In the genomic region with DNA sequence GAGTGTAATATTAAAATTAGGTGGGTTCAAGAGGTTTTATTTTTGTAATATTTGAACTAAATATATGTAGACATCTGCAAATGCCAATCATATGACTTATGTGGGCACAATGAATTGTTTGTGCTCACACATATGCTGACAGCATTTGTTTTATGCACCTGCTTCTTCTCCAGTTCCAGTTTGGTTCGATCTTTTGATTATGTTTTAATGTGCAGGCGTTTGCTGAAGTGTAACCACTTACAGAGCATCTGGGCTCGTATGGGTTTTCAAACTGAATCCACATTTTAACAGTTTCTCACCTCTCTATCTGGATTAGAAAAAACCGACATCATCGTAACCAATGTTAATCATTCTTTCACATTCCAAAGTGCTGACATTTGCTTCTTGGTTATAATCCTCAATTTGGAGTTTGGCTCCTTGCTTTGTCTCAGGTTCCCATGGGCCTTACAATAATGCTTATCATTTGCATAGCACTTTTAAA, we compare ENCODE assay signal across 19 cellular contexts.
DNase-seq lines count a peak whose midpoint lies in the region; ATAC-seq and TF ChIP-seq lines count a peak whose summit lies in the region.
"Had no signal": no experiment of that assay in that cellular context is flagged by ENCODE, and none has a peak within 500 bp of the region (broad histone marks: within the 10 kb centered on the region; RNA-seq: fewer than 3 reads in every experiment).

No MANE protein-coding gene starts in this region.

- H3K36me3 ChIP-seq in CD8-positive, alpha-beta T cell (ENCODE audit: insufficient read depth, low read length) = no peaks in the 10 kb centered on the region
- H3K36me3 ChIP-seq: colonic mucosa, neutrophil, right lobe of liver had no signal

- no peak overlapping the region for H3K4me3 ChIP-seq in CD8-positive, alpha-beta T cell (ENCODE audit: low read depth, low read length)
- H3K4me3 ChIP-seq: colonic mucosa, right lobe of liver had no signal

- H3K9me3 Mint-ChIP-seq in nephron = peaks cover 6% of the 10 kb centered on the region
- no peaks in the 10 kb centered on the region for H3K9me3 Mint-ChIP-seq in CD8-positive, alpha-beta T cell
- no peaks in the 10 kb centered on the region for H3K9me3 Mint-ChIP-seq in activated naive CD4-positive, alpha-beta T cell treated with anti-CD3 and anti-CD28 coated beads, Interleukin-2, amount 10 ng/mL, durations not matched to agents 7 days and 5 days
- H3K9me3 Mint-ChIP-seq: CD4-positive, alpha-beta T cell had no signal

- no peaks in the 10 kb centered on the region for H3K27me3 ChIP-seq in CD8-positive, alpha-beta T cell (ENCODE audit: insufficient read depth, low read length)
- H3K27me3 ChIP-seq: colonic mucosa, right lobe of liver had no signal

- H3K27me3 Mint-ChIP-seq in nephron (ENCODE audit: low read depth) = no peaks in the 10 kb centered on the region
- no peaks in the 10 kb centered on the region for H3K27me3 Mint-ChIP-seq in CD8-positive, alpha-beta T cell (ENCODE audit: low read depth)
- H3K27me3 Mint-ChIP-seq in activated naive CD4-positive, alpha-beta T cell treated with anti-CD3 and anti-CD28 coated beads, Interleukin-2, amount 10 ng/mL, durations not matched to agents 7 days and 5 days = peaks cover 20% of the 10 kb centered on the region

- H3K9me3 ChIP-seq in CD8-positive, alpha-beta T cell (ENCODE audit: low read length) = no peaks in the 10 kb centered on the region
- H3K9me3 ChIP-seq: colonic mucosa, neutrophil, right lobe of liver had no signal

- H3K4me1 Mint-ChIP-seq in nephron = peaks cover 49% of the 10 kb centered on the region
- peaks cover 16% of the 10 kb centered on the region for H3K4me1 Mint-ChIP-seq in CD8-positive, alpha-beta T cell (ENCODE audit: low read depth)
- no peaks in the 10 kb centered on the region for H3K4me1 Mint-ChIP-seq in activated naive CD4-positive, alpha-beta T cell treated with anti-CD3 and anti-CD28 coated beads, Interleukin-2, amount 10 ng/mL, durations not matched to agents 7 days and 5 days

- intact Hi-C loops in CD8-positive, alpha-beta T cell (cut with DNase I, micrococcal nuclease) = no loop called here

- H3K36me3 Mint-ChIP-seq in nephron (ENCODE audit: low read depth) = no peaks in the 10 kb centered on the region
- H3K36me3 Mint-ChIP-seq in CD8-positive, alpha-beta T cell = no peaks in the 10 kb centered on the region
- H3K36me3 Mint-ChIP-seq in activated naive CD4-positive, alpha-beta T cell treated with anti-CD3 and anti-CD28 coated beads, Interleukin-2, amount 10 ng/mL, durations not matched to agents 7 days and 5 days = no peaks in the 10 kb centered on the region

- H3K27ac Mint-ChIP-seq in nephron = peak overlapping the region; percentile 73 to 79 (median 79)
- H3K27ac Mint-ChIP-seq in CD8-positive, alpha-beta T cell = no peak overlapping the region
- H3K27ac Mint-ChIP-seq in activated naive CD4-positive, alpha-beta T cell treated with anti-CD3 and anti-CD28 coated beads, Interleukin-2, amount 10 ng/mL, durations not matched to agents 7 days and 5 days = no peak overlapping the region
- H3K27ac Mint-ChIP-seq: activated CD4-positive, alpha-beta T cell treated with anti-CD3 and anti-CD28 coated beads for 36 hours; CD4-positive, alpha-beta T cell had no signal

- DNase-seq in NCI-H187 treated with DMSO at 0.1 percent for 48 hours (lab: John Stamatoyannopoulos, UW) (peak; percentile 12), NCI-H187 (lab: John Stamatoyannopoulos, UW) (no peak), NCI-H128 (lab: John Stamatoyannopoulos, UW; ENCODE audit: unreplicated experiment) (peak; percentile 22), RPMI8226 (peak; percentile 77)
- no peak for DNase-seq in CD8-positive, alpha-beta T cell
- DNase-seq in activated naive CD4-positive, alpha-beta T cell treated with anti-CD3 and anti-CD28 coated beads, Interleukin-2, amount 10 ng/mL, durations not matched to agents 7 days and 5 days = no peak
- DNase-seq: activated CD4-positive, alpha-beta T cell treated with anti-CD3 and anti-CD28 coated beads for 36 hours; activated gamma-delta T cell treated with Interleukin-2 at 50 U/mL for 16 hours; anterior cingulate cortex; CD4-positive, alpha-beta T cell; colonic mucosa; DMS79 treated with DMSO at 0.1 percent for 48 hours; left colon; NCI-H446; right lobe of liver had no signal

- POLR2A ChIA-PET in CD8-positive, alpha-beta T cell (lab: Charles Lee) = no interaction called here

- no peak overlapping the region for H3K4me3 Mint-ChIP-seq in nephron
- H3K4me3 Mint-ChIP-seq in CD8-positive, alpha-beta T cell = no peak overlapping the region
- H3K4me3 Mint-ChIP-seq in activated naive CD4-positive, alpha-beta T cell treated with anti-CD3 and anti-CD28 coated beads, Interleukin-2, amount 10 ng/mL, durations not matched to agents 7 days and 5 days = no peak overlapping the region
- H3K4me3 Mint-ChIP-seq: activated CD4-positive, alpha-beta T cell treated with anti-CD3 and anti-CD28 coated beads for 36 hours; CD4-positive, alpha-beta T cell had no signal

- ATAC-seq in CD8-positive, alpha-beta T cell = no peak
- no peak for ATAC-seq in HG03196 (IDR thresholded peaks at IDR 0.05; ENCODE audit: unreplicated experiment)
- ATAC-seq: activated CD4-positive, alpha-beta T cell treated with anti-CD3 and anti-CD28 coated beads for 36 hours; left colon; right lobe of liver; SK-N-SH treated with all-trans-retinoic acid at 6 μM for 48 hours had no signal

- H3K27ac ChIP-seq in CD8-positive, alpha-beta T cell (ENCODE audit: low read depth, low read length) = no peak overlapping the region
- H3K27ac ChIP-seq: colonic mucosa, neutrophil, right lobe of liver had no signal

- H3K4me1 ChIP-seq in CD8-positive, alpha-beta T cell (ENCODE audit: insufficient read depth, low read length) = no peaks in the 10 kb centered on the region
- H3K4me1 ChIP-seq: colonic mucosa, right lobe of liver had no signal

- TF ChIP-seq CTCF in nephron (IDR thresholded peaks at IDR 0.05; ENCODE audit: unreplicated experiment in 3 of 3) = no peak
- TF ChIP-seq CTCF in CD8-positive, alpha-beta T cell (IDR thresholded peaks at IDR 0.05) = no peak

- CTCF ChIA-PET in CD8-positive, alpha-beta T cell (lab: Charles Lee) = interaction anchor here (1.1 to 1.3 kb wide), 2 partner anchors 9 to 15 kb away, joined by 3 to 5 read pairs; no protein-coding TSS in a partner anchor
- CTCF ChIA-PET in activated naive CD4-positive, alpha-beta T cell treated with anti-CD3 and anti-CD28 coated beads, Interleukin-2, amount 10 ng/mL, durations not matched to agents 7 days and 5 days (lab: Charles Lee) = no interaction called here

Comparison
In these comparisons a context has a peak if more than half of its experiments do, and no peak if none do; other contexts are left out.
1. DNase-seq: peak in NCI-H187 treated with DMSO at 0.1 percent for 48 hours (single experiment), NCI-H128 (single experiment) and RPMI8226 (single experiment); none in NCI-H187 (0 of 2), CD8-positive, alpha-beta T cell (0 of 7) and activated naive CD4-positive, alpha-beta T cell treated with anti-CD3 and anti-CD28 coated beads, Interleukin-2, amount 10 ng/mL, durations not matched to agents 7 days and 5 days (single experiment).
2. H3K27ac Mint-ChIP-seq: peak in nephron (3 of 3); none in CD8-positive, alpha-beta T cell (single experiment) and activated naive CD4-positive, alpha-beta T cell treated with anti-CD3 and anti-CD28 coated beads, Interleukin-2, amount 10 ng/mL, durations not matched to agents 7 days and 5 days (single experiment).